ENCODE assay signal across 14 cellular contexts in genomic region chr5:42876375-42876844, GRCh38.
DNase-seq lines count a peak whose midpoint lies in the region; ATAC-seq and TF ChIP-seq lines count a peak whose summit lies in the region.
"Had no signal": no experiment of that assay in that cellular context is flagged by ENCODE, and none has a peak within 500 bp of the region (broad histone marks: within the 10 kb centered on the region; RNA-seq: fewer than 3 reads in every experiment).

No MANE protein-coding gene starts in this region.

- ATAC-seq in left ventricle myocardium superior (peak; percentile 31), upper lobe of right lung (no peak)
- ATAC-seq: left lung had no signal

- H3K4me1 ChIP-seq in duodenal mucosa (ENCODE audit: control insufficient read depth in 1 of 2, insufficient read depth in 2 of 2, low read length in 2 of 2) (peaks cover 48 to 53% of the 10 kb centered on the region in 2 donors), upper lobe of right lung (peaks cover 12% of the 10 kb centered on the region)

- H3K4me3 ChIP-seq in duodenal mucosa (ENCODE audit: low read depth in 1 of 2, low read length in 2 of 2) (peak overlapping the region; percentile 33 to 46), upper lobe of right lung (peak overlapping the region; percentile 9)
- H3K4me3 ChIP-seq: left lung had no signal

- H3K9ac ChIP-seq in duodenal mucosa (ENCODE audit: low read depth in 1 of 2, low read length in 2 of 2): no peak overlapping the region

- no peak for TF ChIP-seq CTCF in upper lobe of right lung (IDR thresholded peaks at IDR 0.05)

- intact Hi-C loops in left ventricle myocardium superior (cut with micrococcal nuclease) (no loop called here), cardiac septum (cut with DNase I) (no loop called here), upper lobe of right lung (cut with DNase I) (no loop called here)

- H3K27me3 ChIP-seq in duodenal mucosa (ENCODE audit: control insufficient read depth in 1 of 2, insufficient read depth in 2 of 2, low read length in 2 of 2) (no peaks in the 10 kb centered on the region), upper lobe of right lung (no peaks in the 10 kb centered on the region)
- H3K27me3 ChIP-seq: left lung had no signal

- H3K27ac ChIP-seq in duodenal mucosa (ENCODE audit: low read depth, low read length) (no peak overlapping the region), upper lobe of right lung (no peak overlapping the region)

- H3K36me3 ChIP-seq in duodenal mucosa (ENCODE audit: control insufficient read depth in 1 of 2, insufficient read depth in 2 of 2, low read length in 2 of 2) (no peaks in the 10 kb centered on the region), upper lobe of right lung (no peaks in the 10 kb centered on the region)
- H3K36me3 ChIP-seq: left lung had no signal

- DNase-seq in left ventricle myocardium superior: no peak
- no peak for DNase-seq in cardiac septum (ENCODE audit: low spot score)
- DNase-seq in midbrain (lab: John Stamatoyannopoulos, UW): peak; percentile 48
- DNase-seq in upper lobe of right lung: no peak
- DNase-seq in NCI-H345 treated with DMSO at 0.1 percent for 48 hours (lab: John Stamatoyannopoulos, UW; ENCODE audit: unreplicated experiment): no peak
- no peak for DNase-seq in activated gamma-delta T cell treated with Interleukin-2 at 50 U/mL for 16 hours
- no peak for DNase-seq in GM03348 (ENCODE audit: low spot score)
- DNase-seq: activated CD8-positive, alpha-beta memory T cell treated with anti-CD3 and anti-CD28 coated beads, Interleukin-2, amount 50 U/mL, for 48 hours; glutamatergic neuron; KG1; left lung; NCI-H187 treated with DMSO at 0.1 percent for 48 hours; SHP77 had no signal

- no peaks in the 10 kb centered on the region for H3K9me3 ChIP-seq in duodenal mucosa (ENCODE audit: control insufficient read depth in 1 of 2, low read length in 2 of 2)
- no peaks in the 10 kb centered on the region for H3K9me3 ChIP-seq in upper lobe of right lung
- H3K9me3 ChIP-seq: left lung had no signal
